ENCODE assay signal across 20 cellular contexts in the genomic region with DNA sequence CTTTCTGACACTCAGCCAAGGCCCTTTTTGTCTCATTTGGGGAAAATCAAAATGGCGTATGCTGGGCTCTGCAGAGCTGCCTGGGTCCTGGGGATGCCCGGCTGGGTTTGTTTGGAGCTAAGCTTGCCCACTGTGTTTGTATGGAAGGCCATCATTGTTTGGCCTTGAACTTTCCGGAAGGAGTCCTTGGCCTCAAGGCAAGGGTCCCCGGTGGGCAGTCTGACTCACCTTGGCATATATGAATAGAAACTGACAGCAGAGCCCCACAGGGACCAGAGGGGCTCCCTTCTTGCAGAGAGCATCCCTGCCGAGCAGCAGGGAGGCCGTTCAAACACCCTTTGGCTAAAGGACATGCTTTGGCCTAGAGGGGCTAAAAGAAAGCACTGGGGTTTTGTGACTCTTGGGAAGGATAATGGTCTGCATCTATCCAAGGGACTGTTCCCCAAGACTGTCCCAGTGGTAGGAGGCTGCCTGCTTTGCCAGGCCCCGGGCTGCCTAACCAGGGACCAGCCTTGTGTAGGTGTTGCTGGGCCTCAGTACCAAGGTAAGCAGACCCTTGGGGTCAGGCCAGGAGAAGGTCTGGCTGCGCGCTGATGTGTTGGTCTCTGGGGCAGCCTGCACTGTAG. TPM values are rescaled to one million over a fixed set of nuclear protein-coding genes. Genes with fewer than 3 reads are reported as not detected.
A peak's percentile ranks its signal among the peaks of the same experiment; 100 is the strongest.
DNase-seq lines count a peak whose midpoint lies in the region; ATAC-seq and TF ChIP-seq lines count a peak whose summit lies in the region.
"Had no signal": no experiment of that assay in that cellular context is flagged by ENCODE, and none has a peak within 500 bp of the region (broad histone marks: within the 10 kb centered on the region; RNA-seq: fewer than 3 reads in every experiment).

No MANE protein-coding gene starts in this region.

- H2AK5ac ChIP-seq in IMR-90 (ENCODE audit: low read depth, low read length), result no peak overlapping the region

- TF ChIP-seq POLR2A in IMR-90 (IDR thresholded peaks at IDR 0.05; ENCODE audit: low read depth, low read length) (no peak), stomach (IDR thresholded peaks at IDR 0.05) (no peak)

- H3K27ac ChIP-seq in IMR-90 (ENCODE audit: insufficient read depth, low read length), result no peak overlapping the region
- no peak overlapping the region for H3K27ac ChIP-seq in stomach
- no peak overlapping the region for H3K27ac ChIP-seq in tibial artery
- H3K27ac ChIP-seq: GM23248 had no signal

- H3K4ac ChIP-seq in IMR-90 (ENCODE audit: low read depth, low read length), result no peak overlapping the region

- H3K23ac ChIP-seq in IMR-90 (ENCODE audit: low read depth, low read length), result no peak overlapping the region

- no peak overlapping the region for H3K4me2 ChIP-seq in IMR-90 (ENCODE audit: low read depth, low read length)

- H3K14ac ChIP-seq in IMR-90 (replicated peaks; ENCODE audit: low read depth, low read length), result no peak overlapping the region

- H3K9me3 Mint-ChIP-seq in natural killer cell treated with Interleukin-12 subunit alpha and Interleukin-12 subunit beta and Interleukin-15 and Interleukin-18, amount 100 ng/mL, for 72 hours, result no peaks in the 10 kb centered on the region
- no peaks in the 10 kb centered on the region for H3K9me3 Mint-ChIP-seq in natural killer cell
- no peaks in the 10 kb centered on the region for H3K9me3 Mint-ChIP-seq in effector memory CD8-positive, alpha-beta T cell
- H3K9me3 Mint-ChIP-seq: CD4-positive, alpha-beta memory T cell; HFFc6 had no signal

- H3K56ac ChIP-seq in IMR-90 (ENCODE audit: extremely low read depth, insufficient read depth, low read length), result no peak overlapping the region

- no peak overlapping the region for H2AFZ ChIP-seq in IMR-90 (replicated peaks; ENCODE audit: low read length, poor library complexity)
- H2AFZ ChIP-seq: GM23248 had no signal

- H2BK5ac ChIP-seq in IMR-90 (ENCODE audit: low read depth, low read length, poor library complexity, severe bottlenecking), result no peak overlapping the region

- H3K9me3 ChIP-seq in IMR-90 (ENCODE audit: control insufficient read depth, insufficient read depth, low read length), result no peaks in the 10 kb centered on the region
- no peaks in the 10 kb centered on the region for H3K9me3 ChIP-seq in stomach
- no peaks in the 10 kb centered on the region for H3K9me3 ChIP-seq in tibial artery
- H3K9me3 ChIP-seq: Caco-2 had no signal

- no peak overlapping the region for H2BK120ac ChIP-seq in IMR-90 (ENCODE audit: low read depth, low read length)

- H3K4me3 ChIP-seq in IMR-90 (ENCODE audit: insufficient read depth, low read depth, low read length) (no peak overlapping the region), stomach (no peak overlapping the region), tibial artery (no peak overlapping the region)
- H3K4me3 ChIP-seq: GM23248 had no signal

- no peak overlapping the region for H2BK15ac ChIP-seq in IMR-90 (ENCODE audit: low read depth, low read length)

- H3K36me3 Mint-ChIP-seq in natural killer cell treated with Interleukin-12 subunit alpha and Interleukin-12 subunit beta and Interleukin-15 and Interleukin-18, amount 100 ng/mL, for 72 hours, result no peaks in the 10 kb centered on the region
- no peaks in the 10 kb centered on the region for H3K36me3 Mint-ChIP-seq in natural killer cell
- no peaks in the 10 kb centered on the region for H3K36me3 Mint-ChIP-seq in effector memory CD8-positive, alpha-beta T cell (ENCODE audit: insufficient read depth)
- H3K36me3 Mint-ChIP-seq: CD4-positive, alpha-beta memory T cell had no signal

- no peak overlapping the region for H4K91ac ChIP-seq in IMR-90 (ENCODE audit: insufficient read depth, low read depth, low read length)

- no peak for DNase-seq in natural killer cell treated with Interleukin-12 subunit alpha and Interleukin-12 subunit beta and Interleukin-15 and Interleukin-18, amount 100 ng/mL, for 72 hours (ENCODE audit: low spot score)
- DNase-seq in natural killer cell (no peak), IMR-90 (no peak), islet precursor cell (peak; percentile 29), stomach (peak; percentile 20), COLO668 (lab: John Stamatoyannopoulos, UW; ENCODE audit: unreplicated experiment) (no peak), tibial artery (no peak)
- DNase-seq in effector memory CD8-positive, alpha-beta T cell, result no peak
- DNase-seq: C1 segment of cervical spinal cord; Caco-2; CD4-positive, alpha-beta memory T cell; DMS153; DND-41; GM23248; H7; HFFc6 had no signal

- 77% methylated on average over 5 of the region's 9 CpGs; no CpG with 5 or more reads in 1 of the 2 experiments for WGBS in IMR-90 (ENCODE audit: extremely low coverage in 2 of 2, insufficient read length in 1 of 2), 2 experiments
- WGBS in stomach, 5 donors, result 92 to 97% (median 95%) methylated on average over 6 to 9 of the region's 9 CpGs

- peaks cover 12% of the 10 kb centered on the region in 2 donors for H3K4me1 Mint-ChIP-seq in natural killer cell treated with Interleukin-12 subunit alpha and Interleukin-12 subunit beta and Interleukin-15 and Interleukin-18, amount 100 ng/mL, for 72 hours (ENCODE audit: low read depth in 2 of 2)
- H3K4me1 Mint-ChIP-seq in natural killer cell, result peaks cover 6 to 15% of the 10 kb centered on the region in 2 donors
- H3K4me1 Mint-ChIP-seq in effector memory CD8-positive, alpha-beta T cell (ENCODE audit: low read depth in 2 of 2), result peaks cover 0 to 4% of the 10 kb centered on the region in 2 donors
- H3K4me1 Mint-ChIP-seq: CD4-positive, alpha-beta memory T cell had no signal

- H2BK20ac ChIP-seq in IMR-90 (ENCODE audit: low read depth, low read length), result no peak overlapping the region

- peaks cover 29 to 30% of the 10 kb centered on the region in 2 donors for H3K27me3 Mint-ChIP-seq in natural killer cell treated with Interleukin-12 subunit alpha and Interleukin-12 subunit beta and Interleukin-15 and Interleukin-18, amount 100 ng/mL, for 72 hours
- peaks cover 15 to 29% of the 10 kb centered on the region in 2 donors for H3K27me3 Mint-ChIP-seq in natural killer cell (ENCODE audit: low read depth in 2 of 2)
- peaks cover 54% of the 10 kb centered on the region in 2 donors for H3K27me3 Mint-ChIP-seq in effector memory CD8-positive, alpha-beta T cell

- CTCF ChIA-PET in IMR-90 (lab: Yijun Ruan, JAX), result no interaction called here

- H3K27me3 ChIP-seq in IMR-90 (ENCODE audit: control insufficient read depth, insufficient read depth, low read length) (peaks cover 7% of the 10 kb centered on the region), stomach (peaks cover 0 to 54% (median 5%) of the 10 kb centered on the region in 3 donors), tibial artery (peaks cover 0 to 30% of the 10 kb centered on the region in 2 donors)

- H3K79me1 ChIP-seq in IMR-90 (ENCODE audit: low read depth in 1 of 2, low read length in 2 of 2), result no peaks in the 10 kb centered on the region

- no peak overlapping the region for H3K27ac Mint-ChIP-seq in natural killer cell treated with Interleukin-12 subunit alpha and Interleukin-12 subunit beta and Interleukin-15 and Interleukin-18, amount 100 ng/mL, for 72 hours
- no peak overlapping the region for H3K27ac Mint-ChIP-seq in natural killer cell
- H3K27ac Mint-ChIP-seq in effector memory CD8-positive, alpha-beta T cell, result no peak overlapping the region
- H3K27ac Mint-ChIP-seq: CD4-positive, alpha-beta memory T cell; HFFc6 had no signal

- H3K36me3 ChIP-seq in IMR-90 (ENCODE audit: control insufficient read depth, insufficient read depth, low read length), result no peaks in the 10 kb centered on the region
- no peaks in the 10 kb centered on the region for H3K36me3 ChIP-seq in stomach
- H3K36me3 ChIP-seq in tibial artery, result no peaks in the 10 kb centered on the region

- peak; percentile 14 to 22 for ATAC-seq in natural killer cell treated with Interleukin-12 subunit alpha and Interleukin-12 subunit beta and Interleukin-15 and Interleukin-18, amount 100 ng/mL, for 72 hours
- ATAC-seq in natural killer cell (no peak), IMR-90 (ENCODE audit: low read depth) (no peak)
- ATAC-seq in effector memory CD8-positive, alpha-beta T cell (replicated peaks), result no peak
- ATAC-seq: HCT116 had no signal

- in situ Hi-C loops in IMR-90 (cut with MboI; ENCODE audit: low sequenced_read_pairs), result no loop called here

- H3K18ac ChIP-seq in IMR-90 (ENCODE audit: low read depth, low read length), result no peak overlapping the region

- no peak for TF ChIP-seq EP300 in stomach (IDR thresholded peaks at IDR 0.05)

- H3K4me1 ChIP-seq in IMR-90 (ENCODE audit: control insufficient read depth, insufficient read depth, low read length) (no peaks in the 10 kb centered on the region), stomach (no peaks in the 10 kb centered on the region), tibial artery (no peaks in the 10 kb centered on the region)
- H3K4me1 ChIP-seq: Caco-2 had no signal

- dilution Hi-C loops in IMR-90 (cut with HindIII; ENCODE audit: low sequenced_read_pairs, unreplicated experiment), result no loop called here

- intact Hi-C loops in natural killer cell (cut with micrococcal nuclease), result no loop called here
- intact Hi-C loops in IMR-90 (cut with micrococcal nuclease), result no loop called here
- intact Hi-C loops in stomach (cut with DNase I; ENCODE audit: low total_unique reads), result no loop called here
- intact Hi-C loops in tibial artery (cut with DNase I; ENCODE audit: low total_unique reads), result no loop called here

- no peak for TF ChIP-seq CTCF in natural killer cell (IDR thresholded peaks at IDR 0.05)
- no peak for TF ChIP-seq CTCF in IMR-90 (conservative IDR thresholded peaks at IDR 0.05; ENCODE audit: low read depth, low read length)
- TF ChIP-seq CTCF in stomach (IDR thresholded peaks at IDR 0.05), result no peak
- TF ChIP-seq CTCF in tibial artery (IDR thresholded peaks at IDR 0.05), result no peak

- H2AK9ac ChIP-seq in IMR-90 (replicated peaks; ENCODE audit: low read depth, low read length, poor library complexity), result peak overlapping the region; percentile 33

- no peak overlapping the region for H4K5ac ChIP-seq in IMR-90 (ENCODE audit: low read depth, low read length)

- no peaks in the 10 kb centered on the region for H3K9me1 ChIP-seq in IMR-90 (ENCODE audit: insufficient read depth, low read length)

- no peak overlapping the region for H4K8ac ChIP-seq in IMR-90 (ENCODE audit: low read depth in 2 of 2, low read length in 2 of 2)

- H3K4me3 Mint-ChIP-seq in natural killer cell treated with Interleukin-12 subunit alpha and Interleukin-12 subunit beta and Interleukin-15 and Interleukin-18, amount 100 ng/mL, for 72 hours, result no peak overlapping the region
- no peak overlapping the region for H3K4me3 Mint-ChIP-seq in natural killer cell
- H3K4me3 Mint-ChIP-seq in effector memory CD8-positive, alpha-beta T cell, result no peak overlapping the region
- H3K4me3 Mint-ChIP-seq: CD4-positive, alpha-beta memory T cell; HFFc6 had no signal

- no peak for TF ChIP-seq RAD21 in IMR-90 (IDR thresholded peaks at IDR 0.05; ENCODE audit: low read length)

- no peaks in the 10 kb centered on the region for H4K20me1 ChIP-seq in IMR-90 (ENCODE audit: insufficient read depth, low read length)

- no peak overlapping the region for H3K9ac ChIP-seq in IMR-90 (ENCODE audit: low read depth, low read length)
- H3K9ac ChIP-seq: GM23248 had no signal

- no TSS peak for BruUV-seq in IMR-90 (replicated peaks; lab: Mats Ljungman, UMichigan)

- POLR2A ChIA-PET in IMR-90 (lab: Charles Lee; ENCODE audit: unreplicated experiment), result no interaction called here

RNA-seq across cellular contexts. Expression of gene SLC18A2, which starts 15.0 kb away (rescaled TPM):
- under 1 TPM in 1 of 2 donors, not detected in 1; 0.59 TPM for total RNA-seq in natural killer cell treated with Interleukin-12 subunit alpha and Interleukin-12 subunit beta and Interleukin-15 and Interleukin-18, amount 100 ng/mL, for 72 hours
- 1 to 10 TPM in 1 of 3 donors, under 1 TPM in 2; 0.21 to 8.0 (median 0.36) TPM for total RNA-seq in natural killer cell
- not detected in 2 replicates for total RNA-seq in IMR-90 (2012; rRNA removed)
- polyA plus RNA-seq in IMR-90 (2012; rRNA removed), result not detected in 2 replicates
- polyA plus RNA-seq in IMR-90 (2012; cell fraction: cytosol; rRNA removed), result not detected in 2 replicates
- polyA plus RNA-seq in IMR-90 (2012; cell fraction: nucleus; rRNA removed; ENCODE audit: low replicate concordance), result not detected in 2 replicates
- total RNA-seq in stomach, result 10 to 100 TPM in 1 of 5 donors, 1 to 10 TPM in 3, not detected in 1; 2.3 to 49.6 (median 6.8) TPM
- polyA plus RNA-seq in stomach, result 1 to 10 TPM in 2 of 3 donors, under 1 TPM in 1; 0.43 to 1.2 (median 1.1) TPM
- total RNA-seq: A172, Caco-2, GM23248, HFFc6 had no signal
- polyA plus RNA-seq: BJ had no signal

RNA-seq across cellular contexts. Expression of gene KCNK18, which starts 58.7 kb away (rescaled TPM):
- total RNA-seq in natural killer cell treated with Interleukin-12 subunit alpha and Interleukin-12 subunit beta and Interleukin-15 and Interleukin-18, amount 100 ng/mL, for 72 hours, result not detected
- total RNA-seq in natural killer cell (not detected), IMR-90 (2012; rRNA removed) (not detected in 2 replicates), stomach (not detected)
- polyA plus RNA-seq in IMR-90 (2012; rRNA removed) (not detected in 2 replicates), stomach (not detected)
- not detected in 2 replicates for polyA plus RNA-seq in IMR-90 (2012; cell fraction: cytosol; rRNA removed)
- polyA plus RNA-seq in IMR-90 (2012; cell fraction: nucleus; rRNA removed; ENCODE audit: low replicate concordance), result not detected in 2 replicates
- total RNA-seq: A172; Caco-2; CD4-positive, alpha-beta memory T cell; GM23248; H1; H7; HFFc6 had no signal
- polyA plus RNA-seq: BJ; CD4-positive, alpha-beta memory T cell; GM23248; H1 had no signal

Comparison
In these comparisons a context has a peak if more than half of its experiments do, and no peak if none do; other contexts are left out.
1. ATAC-seq: peak in natural killer cell treated with Interleukin-12 subunit alpha and Interleukin-12 subunit beta and Interleukin-15 and Interleukin-18, amount 100 ng/mL, for 72 hours (2 of 2); none in natural killer cell (0 of 3), IMR-90 (single experiment) and effector memory CD8-positive, alpha-beta T cell (single experiment).
2. DNase-seq: peak in islet precursor cell (single experiment) and stomach (single experiment); none in natural killer cell treated with Interleukin-12 subunit alpha and Interleukin-12 subunit beta and Interleukin-15 and Interleukin-18, amount 100 ng/mL, for 72 hours (single experiment), natural killer cell (single experiment), IMR-90 (single experiment), effector memory CD8-positive, alpha-beta T cell (0 of 3), COLO668 (single experiment) and tibial artery (0 of 2).